Comparison of ENCODE assay signal across 1 cellular context in genomic region chr1:216723274-216723780, GRCh38.
TF ChIP-seq lines count a peak whose summit lies in the region.

Gene ESRRG, minus strand, starts transcription at chr1:216723429. Its CDS starts 130 bp downstream, at chr1:216723299.

TF ChIP-seq in H1, 55 proteins besides CTCF, POLR2A, EP300 and RAD21 (continued from another document):
- no peak for TF ChIP-seq USF2 (IDR thresholded peaks at IDR 0.05; ENCODE audit: low read length)
- TF ChIP-seq ATF2 (IDR thresholded peaks at IDR 0.05; ENCODE audit: low read length) = no peak
- peak; percentile 38 for TF ChIP-seq ASH2L (IDR thresholded peaks at IDR 0.05; ENCODE audit: low read length)
- TF ChIP-seq CEBPB (IDR thresholded peaks at IDR 0.05; ENCODE audit: low read depth, low read length) = no peak
- TF ChIP-seq BRCA1 (IDR thresholded peaks at IDR 0.05; ENCODE audit: low read depth, low read length) = no peak
- TF ChIP-seq EZH2 (IDR thresholded peaks at IDR 0.05; ENCODE audit: low read depth, low read length, severe bottlenecking) = no peak
- no peak for TF ChIP-seq SRF (IDR thresholded peaks at IDR 0.05; ENCODE audit: low read depth, low read length)
- peak; percentile 54; the same call in 1 of the 2 replicates for TF ChIP-seq YY1 (IDR thresholded peaks at IDR 0.05; ENCODE audit: low read depth, low read length)
- TF ChIP-seq FOSL1 (IDR thresholded peaks at IDR 0.05; ENCODE audit: insufficient read depth, low read depth, low read length) = no peak
- no peak for TF ChIP-seq TAF7 (optimal IDR thresholded peaks at IDR 0.05; ENCODE audit: borderline replicate concordance, low read depth, low read length)
- TF ChIP-seq PHF8 (conservative IDR thresholded peaks at IDR 0.05; ENCODE audit: low read depth, low read length) = peak; percentile 33; the same call in 1 of the 2 replicates
- no peak for TF ChIP-seq GTF2F1 (IDR thresholded peaks at IDR 0.05; ENCODE audit: borderline replicate concordance, low read depth, low read length)
- no peak for TF ChIP-seq RFX5 (IDR thresholded peaks at IDR 0.05; ENCODE audit: borderline replicate concordance, low read depth, low read length)
- no peak for TF ChIP-seq TCF12 (IDR thresholded peaks at IDR 0.05; ENCODE audit: low read depth, low read length)
- no peak for TF ChIP-seq RXRA (IDR thresholded peaks at IDR 0.05; ENCODE audit: insufficient read depth, low read depth, low read length)
- no peak for TF ChIP-seq NRF1 (IDR thresholded peaks at IDR 0.05; ENCODE audit: low read depth, low read length)
- TF ChIP-seq BACH1 (IDR thresholded peaks at IDR 0.05; ENCODE audit: low read length) = no peak
- peak in 1 of 2 experiments; percentile 21; a peak in 1 of 4 replicates for TF ChIP-seq SIN3A (conservative IDR thresholded peaks at IDR 0.05 in 1 of 2, IDR thresholded peaks at IDR 0.05 in 1 of 2; ENCODE audit: low read depth in 1 of 2, low read length in 2 of 2)
- 0 out of 4 replicates have a peak, but pooled peaks of 1 of the 2 experiments have one; percentile 21 for TF ChIP-seq HDAC2 (IDR thresholded peaks at IDR 0.05; ENCODE audit: borderline replicate concordance in 1 of 2, low read depth in 2 of 2, low read length in 2 of 2)
- TF ChIP-seq SP4 (IDR thresholded peaks at IDR 0.05; ENCODE audit: low read length) = no peak
- TF ChIP-seq CTBP2 (IDR thresholded peaks at IDR 0.05; ENCODE audit: borderline replicate concordance, insufficient read depth, insufficient read length, low read length) = no peak
- no peak for TF ChIP-seq POLR2AphosphoS5 (IDR thresholded peaks at IDR 0.05; ENCODE audit: low read depth, low read length)
- TF ChIP-seq ATF3 (IDR thresholded peaks at IDR 0.05; ENCODE audit: insufficient read depth, low read depth, low read length) = no peak
- TF ChIP-seq HDAC6 (IDR thresholded peaks at IDR 0.05; ENCODE audit: low read depth, low read length) = no peak
- TF ChIP-seq SUZ12 (IDR thresholded peaks at IDR 0.05; ENCODE audit: low read length) = no peak
- no peak for TF ChIP-seq SP2 (IDR thresholded peaks at IDR 0.05; ENCODE audit: low read length)
- TF ChIP-seq KDM5A (IDR thresholded peaks at IDR 0.05; ENCODE audit: low read length) = 0 out of 2 replicates have a peak, but pooled peaks have one; percentile 20
- no peak for TF ChIP-seq RNF2 (IDR thresholded peaks at IDR 0.05; ENCODE audit: borderline replicate concordance, low read depth, low read length, missing control alignments, poor library complexity, severe bottlenecking)
- TF ChIP-seq CBX8 (IDR thresholded peaks at IDR 0.05; ENCODE audit: borderline replicate concordance, low read depth, low read length) = no peak
- no peak for TF ChIP-seq CHD7 (IDR thresholded peaks at IDR 0.05; ENCODE audit: insufficient replicate concordance, low read length)
- no peak for TF ChIP-seq SIX5 (IDR thresholded peaks at IDR 0.05; ENCODE audit: low read depth, low read length)
- TF ChIP-seq ZNF274 (IDR thresholded peaks at IDR 0.05; ENCODE audit: borderline replicate concordance, extremely low read depth, low read length) = no peak
- peak; percentile 17; the same call in 1 of the 2 replicates for TF ChIP-seq E2F6 (IDR thresholded peaks at IDR 0.05)
TF ChIP-seq in H1: peak in this region for 11.
